In genomic region chr9:126366366-126367011, GRCh38 we compare ENCODE assay signal across 15 cellular contexts. TPM values are rescaled to one million over a fixed set of nuclear protein-coding genes. Genes with fewer than 3 reads are reported as not detected.
DNase-seq lines count a peak whose midpoint lies in the region; ATAC-seq and TF ChIP-seq lines count a peak whose summit lies in the region.
"Had no signal": no experiment of that assay in that cellular context is flagged by ENCODE, and none has a peak within 500 bp of the region (broad histone marks: within the 10 kb centered on the region; RNA-seq: fewer than 3 reads in every experiment).

No MANE protein-coding gene starts in this region.

- CTCF ChIA-PET in Caco-2 (lab: Charles Lee) (no interaction called here), MCF 10A (lab: Yijun Ruan, JAX) (interaction anchor here (0.7 to 1.0 kb wide), 2 partner anchors 10 to 966 kb away, joined by 3 to 4 read pairs; no protein-coding TSS in a partner anchor)

- H3K9me3 Mint-ChIP-seq in Caco-2 (ENCODE audit: unreplicated experiment): peaks cover 21% of the 10 kb centered on the region
- H3K9me3 Mint-ChIP-seq in MCF 10A (ENCODE audit: unreplicated experiment): peaks cover 11% of the 10 kb centered on the region

- H3K4me3 Mint-ChIP-seq in Caco-2 (ENCODE audit: unreplicated experiment) (no peak overlapping the region), MCF 10A (ENCODE audit: unreplicated experiment) (no peak overlapping the region)
- H3K4me3 Mint-ChIP-seq: activated B cell treated with CpG ODN at 0.5 μM for 24 hours had no signal

- H3K9me3 ChIP-seq in Caco-2: peaks cover 9% of the 10 kb centered on the region; the same call in 1 of the 2 replicates

- peaks cover 24% of the 10 kb centered on the region for H3K4me1 ChIP-seq in Caco-2

- no peaks in the 10 kb centered on the region for H3K36me3 Mint-ChIP-seq in Caco-2 (ENCODE audit: insufficient read depth, unreplicated experiment)
- peaks cover 2% of the 10 kb centered on the region for H3K36me3 Mint-ChIP-seq in MCF 10A (ENCODE audit: insufficient read depth, unreplicated experiment)

- ATAC-seq in left cardiac atrium: peak; percentile 83 to 89
- no peak for ATAC-seq in stimulated activated naive CD8-positive, alpha-beta T cell treated with anti-CD3 and anti-CD28 coated beads, Interleukin-15, Interleukin-2, amounts not matched to agents 100 U/mL and 50 U/mL, for 24 hours

- H3K27ac Mint-ChIP-seq in Caco-2 (ENCODE audit: unreplicated experiment) (peak overlapping the region; percentile 30), MCF 10A (ENCODE audit: low read depth, unreplicated experiment) (no peak overlapping the region)
- H3K27ac Mint-ChIP-seq: activated B cell treated with CpG ODN at 0.5 μM for 24 hours had no signal

- intact Hi-C loops in Caco-2 (cut with micrococcal nuclease; ENCODE audit: unreplicated experiment): no loop called here
- intact Hi-C loops in left cardiac atrium (cut with DNase I): no loop called here
- intact Hi-C loops in MCF 10A (cut with micrococcal nuclease): no loop called here

- no peak for TF ChIP-seq CTCF in Caco-2 (IDR thresholded peaks at IDR 0.05; ENCODE audit: insufficient read depth in 1 of 2, low read depth in 1 of 2, low read length in 1 of 2, severe bottlenecking in 1 of 2, unreplicated experiment in 1 of 2)
- no peak for TF ChIP-seq CTCF in GM13976 (IDR thresholded peaks at IDR 0.05; ENCODE audit: borderline replicate concordance, control extremely low read depth, extremely low read depth, insufficient read depth, missing control alignments)
- TF ChIP-seq CTCF in MCF 10A (IDR thresholded peaks at IDR 0.05; ENCODE audit: unreplicated experiment): no peak

- POLR2A ChIA-PET in Caco-2 (lab: Charles Lee) (no interaction called here), MCF 10A (lab: Yijun Ruan, JAX) (no interaction called here)

- no peaks in the 10 kb centered on the region; the same call in none of the 2 replicates for H3K36me3 ChIP-seq in Caco-2 (ENCODE audit: control insufficient read depth, insufficient read depth, low read length)

- H3K4me1 Mint-ChIP-seq in Caco-2 (ENCODE audit: low read depth, unreplicated experiment) (peaks cover 25% of the 10 kb centered on the region), MCF 10A (ENCODE audit: insufficient read depth, unreplicated experiment) (peaks cover 13% of the 10 kb centered on the region)
- H3K4me1 Mint-ChIP-seq: activated B cell treated with CpG ODN at 0.5 μM for 24 hours had no signal

- no peak overlapping the region for H3K4me3 ChIP-seq in Caco-2 (ENCODE audit: low read depth, low read length)
- H3K4me3 ChIP-seq: BLaER1 had no signal

- in situ Hi-C loops in GM13976 (cut with MboI; ENCODE audit: low sequenced_read_pairs, unreplicated experiment): no loop called here

- no peaks in the 10 kb centered on the region for H3K27me3 ChIP-seq in Caco-2 (replicated peaks; ENCODE audit: control insufficient read depth, insufficient read depth, low read length)
- H3K27me3 ChIP-seq: BLaER1 had no signal

- H3K27me3 Mint-ChIP-seq in Caco-2 (ENCODE audit: insufficient read depth, unreplicated experiment) (no peaks in the 10 kb centered on the region), MCF 10A (ENCODE audit: insufficient read depth, unreplicated experiment) (no peaks in the 10 kb centered on the region)

- BruUV-seq in Caco-2 (replicated peaks; lab: Mats Ljungman, UMichigan) (no TSS peak), MCF 10A (replicated peaks; lab: Mats Ljungman, UMichigan) (no TSS peak)

- DNase-seq in Caco-2: no peak
- DNase-seq in astrocyte of the hippocampus (ENCODE audit: low read depth, low spot score): peak; percentile 50
- no peak for DNase-seq in left cardiac atrium
- DNase-seq in pons (ENCODE audit: low spot score): peak; percentile 93
- DNase-seq in dedifferentiated amniotic fluid mesenchymal stem cell (ENCODE audit: extremely low spot score): no peak
- no peak for DNase-seq in GM13976 (ENCODE audit: low spot score)
- DNase-seq in MCF 10A (ENCODE audit: unreplicated experiment): no peak
- no peak for DNase-seq in stimulated activated naive CD8-positive, alpha-beta T cell treated with anti-CD3 and anti-CD28 coated beads, Interleukin-15, Interleukin-2, amounts not matched to agents 100 U/mL and 50 U/mL, for 24 hours
- DNase-seq: activated B cell treated with CpG ODN at 0.5 μM for 24 hours; activated T-cell treated with anti-CD3 and anti-CD28 coated beads for 4 hours; amniotic stem cell; NCI-H146; stimulated activated CD4-positive, alpha-beta T cell treated with anti-CD3 and anti-CD28 coated beads, Interleukin-4, amount 100 ng/mL, for 24 hours; stimulated activated naive CD4-positive, alpha-beta T cell had no signal

RNA-seq across cellular contexts. Expression of gene MVB12B, which starts 39.9 kb away (rescaled TPM):
- total RNA-seq in Caco-2 (2022): 20.8 and 24.4 TPM in 2 replicates
- total RNA-seq in left cardiac atrium: 10 to 100 TPM in 1 of 2 donors, 1 to 10 TPM in 1; 9.7 to 12.3 TPM
- 4.1 and 5.5 TPM in 2 replicates for total RNA-seq in MCF 10A (2022)

Comparison
In these comparisons a context has a peak if more than half of its experiments do, and no peak if none do; other contexts are left out.
1. DNase-seq: peak in astrocyte of the hippocampus (single experiment) and pons (single experiment); none in Caco-2 (0 of 2), left cardiac atrium (single experiment), dedifferentiated amniotic fluid mesenchymal stem cell (single experiment), GM13976 (single experiment), MCF 10A (single experiment) and stimulated activated naive CD8-positive, alpha-beta T cell treated with anti-CD3 and anti-CD28 coated beads, Interleukin-15, Interleukin-2, amounts not matched to agents 100 U/mL and 50 U/mL, for 24 hours (single experiment).